ENCODE assay signal across 1 cellular context in the genomic region with DNA sequence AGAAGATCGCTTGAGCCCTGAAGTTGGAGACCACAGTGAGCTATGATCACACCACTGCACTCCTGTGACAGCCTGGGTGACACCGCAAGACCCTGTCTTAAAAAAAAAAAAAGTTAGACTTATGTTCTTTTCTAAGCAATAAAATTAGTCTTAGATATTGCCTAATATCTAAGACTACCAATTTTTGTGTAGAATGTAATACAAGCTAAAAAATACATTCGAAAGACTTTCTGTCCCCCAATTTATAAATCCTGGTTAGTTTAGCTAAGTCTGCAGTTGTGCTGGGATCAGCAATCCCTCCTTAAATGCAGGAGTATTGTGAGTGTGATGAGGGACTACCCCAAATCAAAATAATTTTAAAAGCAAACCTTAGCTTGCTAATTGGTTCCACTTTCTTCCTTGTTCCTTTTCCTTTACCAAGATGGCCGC.
A peak's percentile ranks its signal among the peaks of the same experiment; 100 is the strongest.
TF ChIP-seq lines count a peak whose summit lies in the region.

No MANE protein-coding gene starts in this region.

TF ChIP-seq in K562, 482 proteins besides CTCF, POLR2A, EP300 and RAD21:
- TF ChIP-seq ARNT (IDR thresholded peaks at IDR 0.05) (0 out of 4 replicates have a peak, but pooled peaks of 1 of the 2 experiments have one; percentile 29), CBX3 (IDR thresholded peaks at IDR 0.05; ENCODE audit: borderline replicate concordance in 1 of 2, low read length in 2 of 2) (0 out of 3 replicates have a peak, but pooled peaks of 1 of the 2 experiments have one; percentile 51), ZNF561 (CRISPR knock-in tag; conservative IDR thresholded peaks at IDR 0.05) (no peak), FOXK2 (conservative IDR thresholded peaks at IDR 0.05 in 1 of 2, IDR thresholded peaks at IDR 0.05 in 1 of 2; ENCODE audit: low read depth in 2 of 2) (peak in 1 of 2 experiments; percentile 28; a peak in 1 of 4 replicates), KDM1A (IDR thresholded peaks at IDR 0.05) (no peak), XRCC4 (IDR thresholded peaks at IDR 0.05; ENCODE audit: extremely low read depth, insufficient read depth, insufficient read length) (no peak), ZNF699 (CRISPR knock-in tag; IDR thresholded peaks at IDR 0.05; ENCODE audit: insufficient replicate concordance) (no peak), TCF7L2 (IDR thresholded peaks at IDR 0.05; ENCODE audit: low read depth, low read length) (no peak), SMARCA4 (IDR thresholded peaks at IDR 0.05) (no peak), BRF1 (IDR thresholded peaks at IDR 0.05; ENCODE audit: borderline replicate concordance, extremely low read depth, insufficient read length) (no peak), HDAC3 (IDR thresholded peaks at IDR 0.05; ENCODE audit: borderline replicate concordance, partially characterized antibody) (no peak), CEBPG (CRISPR knock-in tag; IDR thresholded peaks at IDR 0.05) (no peak), CEBPG (tag; conservative IDR thresholded peaks at IDR 0.05 in 1 of 2, IDR thresholded peaks at IDR 0.05 in 1 of 2) (peak; percentile 71 to 73), KAT8 (IDR thresholded peaks at IDR 0.05; ENCODE audit: low read depth) (0 out of 2 replicates have a peak, but pooled peaks have one; percentile 25), MIER1 (IDR thresholded peaks at IDR 0.05; ENCODE audit: low read depth) (no peak), NR2C1 (IDR thresholded peaks at IDR 0.05) (peak; percentile 39; the same call in 1 of the 2 replicates), NR2C1 (tag; IDR thresholded peaks at IDR 0.05) (no peak), SIX5 (IDR thresholded peaks at IDR 0.05; ENCODE audit: borderline replicate concordance in 1 of 2, insufficient read depth in 1 of 2, low read depth in 1 of 2, low read length in 2 of 2) (peak; percentile 39 to 48; a peak in 2 of 4 replicates), HDGF (IDR thresholded peaks at IDR 0.05) (no peak), ZNF57 (CRISPR knock-in tag; IDR thresholded peaks at IDR 0.05) (no peak), ELF1 (tag; IDR thresholded peaks at IDR 0.05) (peak; percentile 90; the same call in 1 of the 2 replicates)
- TF ChIP-seq, protein P1, sequence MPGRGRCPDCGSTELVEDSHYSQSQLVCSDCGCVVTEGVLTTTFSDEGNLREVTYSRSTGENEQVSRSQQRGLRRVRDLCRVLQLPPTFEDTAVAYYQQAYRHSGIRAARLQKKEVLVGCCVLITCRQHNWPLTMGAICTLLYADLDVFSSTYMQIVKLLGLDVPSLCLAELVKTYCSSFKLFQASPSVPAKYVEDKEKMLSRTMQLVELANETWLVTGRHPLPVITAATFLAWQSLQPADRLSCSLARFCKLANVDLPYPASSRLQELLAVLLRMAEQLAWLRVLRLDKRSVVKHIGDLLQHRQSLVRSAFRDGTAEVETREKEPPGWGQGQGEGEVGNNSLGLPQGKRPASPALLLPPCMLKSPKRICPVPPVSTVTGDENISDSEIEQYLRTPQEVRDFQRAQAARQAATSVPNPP (IDR thresholded peaks at IDR 0.05; ENCODE audit: borderline replicate concordance, insufficient read depth, insufficient read length): no peak
- TF ChIP-seq, protein P2, sequence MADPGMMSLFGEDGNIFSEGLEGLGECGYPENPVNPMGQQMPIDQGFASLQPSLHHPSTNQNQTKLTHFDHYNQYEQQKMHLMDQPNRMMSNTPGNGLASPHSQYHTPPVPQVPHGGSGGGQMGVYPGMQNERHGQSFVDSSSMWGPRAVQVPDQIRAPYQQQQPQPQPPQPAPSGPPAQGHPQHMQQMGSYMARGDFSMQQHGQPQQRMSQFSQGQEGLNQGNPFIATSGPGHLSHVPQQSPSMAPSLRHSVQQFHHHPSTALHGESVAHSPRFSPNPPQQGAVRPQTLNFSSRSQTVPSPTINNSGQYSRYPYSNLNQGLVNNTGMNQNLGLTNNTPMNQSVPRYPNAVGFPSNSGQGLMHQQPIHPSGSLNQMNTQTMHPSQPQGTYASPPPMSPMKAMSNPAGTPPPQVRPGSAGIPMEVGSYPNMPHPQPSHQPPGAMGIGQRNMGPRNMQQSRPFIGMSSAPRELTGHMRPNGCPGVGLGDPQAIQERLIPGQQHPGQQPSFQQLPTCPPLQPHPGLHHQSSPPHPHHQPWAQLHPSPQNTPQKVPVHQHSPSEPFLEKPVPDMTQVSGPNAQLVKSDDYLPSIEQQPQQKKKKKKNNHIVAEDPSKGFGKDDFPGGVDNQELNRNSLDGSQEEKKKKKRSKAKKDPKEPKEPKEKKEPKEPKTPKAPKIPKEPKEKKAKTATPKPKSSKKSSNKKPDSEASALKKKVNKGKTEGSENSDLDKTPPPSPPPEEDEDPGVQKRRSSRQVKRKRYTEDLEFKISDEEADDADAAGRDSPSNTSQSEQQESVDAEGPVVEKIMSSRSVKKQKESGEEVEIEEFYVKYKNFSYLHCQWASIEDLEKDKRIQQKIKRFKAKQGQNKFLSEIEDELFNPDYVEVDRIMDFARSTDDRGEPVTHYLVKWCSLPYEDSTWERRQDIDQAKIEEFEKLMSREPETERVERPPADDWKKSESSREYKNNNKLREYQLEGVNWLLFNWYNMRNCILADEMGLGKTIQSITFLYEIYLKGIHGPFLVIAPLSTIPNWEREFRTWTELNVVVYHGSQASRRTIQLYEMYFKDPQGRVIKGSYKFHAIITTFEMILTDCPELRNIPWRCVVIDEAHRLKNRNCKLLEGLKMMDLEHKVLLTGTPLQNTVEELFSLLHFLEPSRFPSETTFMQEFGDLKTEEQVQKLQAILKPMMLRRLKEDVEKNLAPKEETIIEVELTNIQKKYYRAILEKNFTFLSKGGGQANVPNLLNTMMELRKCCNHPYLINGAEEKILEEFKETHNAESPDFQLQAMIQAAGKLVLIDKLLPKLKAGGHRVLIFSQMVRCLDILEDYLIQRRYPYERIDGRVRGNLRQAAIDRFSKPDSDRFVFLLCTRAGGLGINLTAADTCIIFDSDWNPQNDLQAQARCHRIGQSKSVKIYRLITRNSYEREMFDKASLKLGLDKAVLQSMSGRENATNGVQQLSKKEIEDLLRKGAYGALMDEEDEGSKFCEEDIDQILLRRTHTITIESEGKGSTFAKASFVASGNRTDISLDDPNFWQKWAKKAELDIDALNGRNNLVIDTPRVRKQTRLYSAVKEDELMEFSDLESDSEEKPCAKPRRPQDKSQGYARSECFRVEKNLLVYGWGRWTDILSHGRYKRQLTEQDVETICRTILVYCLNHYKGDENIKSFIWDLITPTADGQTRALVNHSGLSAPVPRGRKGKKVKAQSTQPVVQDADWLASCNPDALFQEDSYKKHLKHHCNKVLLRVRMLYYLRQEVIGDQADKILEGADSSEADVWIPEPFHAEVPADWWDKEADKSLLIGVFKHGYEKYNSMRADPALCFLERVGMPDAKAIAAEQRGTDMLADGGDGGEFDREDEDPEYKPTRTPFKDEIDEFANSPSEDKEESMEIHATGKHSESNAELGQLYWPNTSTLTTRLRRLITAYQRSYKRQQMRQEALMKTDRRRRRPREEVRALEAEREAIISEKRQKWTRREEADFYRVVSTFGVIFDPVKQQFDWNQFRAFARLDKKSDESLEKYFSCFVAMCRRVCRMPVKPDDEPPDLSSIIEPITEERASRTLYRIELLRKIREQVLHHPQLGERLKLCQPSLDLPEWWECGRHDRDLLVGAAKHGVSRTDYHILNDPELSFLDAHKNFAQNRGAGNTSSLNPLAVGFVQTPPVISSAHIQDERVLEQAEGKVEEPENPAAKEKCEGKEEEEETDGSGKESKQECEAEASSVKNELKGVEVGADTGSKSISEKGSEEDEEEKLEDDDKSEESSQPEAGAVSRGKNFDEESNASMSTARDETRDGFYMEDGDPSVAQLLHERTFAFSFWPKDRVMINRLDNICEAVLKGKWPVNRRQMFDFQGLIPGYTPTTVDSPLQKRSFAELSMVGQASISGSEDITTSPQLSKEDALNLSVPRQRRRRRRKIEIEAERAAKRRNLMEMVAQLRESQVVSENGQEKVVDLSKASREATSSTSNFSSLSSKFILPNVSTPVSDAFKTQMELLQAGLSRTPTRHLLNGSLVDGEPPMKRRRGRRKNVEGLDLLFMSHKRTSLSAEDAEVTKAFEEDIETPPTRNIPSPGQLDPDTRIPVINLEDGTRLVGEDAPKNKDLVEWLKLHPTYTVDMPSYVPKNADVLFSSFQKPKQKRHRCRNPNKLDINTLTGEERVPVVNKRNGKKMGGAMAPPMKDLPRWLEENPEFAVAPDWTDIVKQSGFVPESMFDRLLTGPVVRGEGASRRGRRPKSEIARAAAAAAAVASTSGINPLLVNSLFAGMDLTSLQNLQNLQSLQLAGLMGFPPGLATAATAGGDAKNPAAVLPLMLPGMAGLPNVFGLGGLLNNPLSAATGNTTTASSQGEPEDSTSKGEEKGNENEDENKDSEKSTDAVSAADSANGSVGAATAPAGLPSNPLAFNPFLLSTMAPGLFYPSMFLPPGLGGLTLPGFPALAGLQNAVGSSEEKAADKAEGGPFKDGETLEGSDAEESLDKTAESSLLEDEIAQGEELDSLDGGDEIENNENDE (IDR thresholded peaks at IDR 0.05; ENCODE audit: low read depth, low read length): no peak
- TF ChIP-seq, protein P3, sequence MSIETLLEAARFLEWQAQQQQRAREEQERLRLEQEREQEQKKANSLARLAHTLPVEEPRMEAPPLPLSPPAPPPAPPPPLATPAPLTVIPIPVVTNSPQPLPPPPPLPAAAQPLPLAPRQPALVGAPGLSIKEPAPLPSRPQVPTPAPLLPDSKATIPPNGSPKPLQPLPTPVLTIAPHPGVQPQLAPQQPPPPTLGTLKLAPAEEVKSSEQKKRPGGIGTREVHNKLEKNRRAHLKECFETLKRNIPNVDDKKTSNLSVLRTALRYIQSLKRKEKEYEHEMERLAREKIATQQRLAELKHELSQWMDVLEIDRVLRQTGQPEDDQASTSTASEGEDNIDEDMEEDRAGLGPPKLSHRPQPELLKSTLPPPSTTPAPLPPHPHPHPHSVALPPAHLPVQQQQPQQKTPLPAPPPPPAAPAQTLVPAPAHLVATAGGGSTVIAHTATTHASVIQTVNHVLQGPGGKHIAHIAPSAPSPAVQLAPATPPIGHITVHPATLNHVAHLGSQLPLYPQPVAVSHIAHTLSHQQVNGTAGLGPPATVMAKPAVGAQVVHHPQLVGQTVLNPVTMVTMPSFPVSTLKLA (conservative IDR thresholded peaks at IDR 0.05): 0 out of 4 replicates have a peak, but pooled peaks of 1 of the 2 experiments have one; percentile 13
- TF ChIP-seq, protein P4, sequence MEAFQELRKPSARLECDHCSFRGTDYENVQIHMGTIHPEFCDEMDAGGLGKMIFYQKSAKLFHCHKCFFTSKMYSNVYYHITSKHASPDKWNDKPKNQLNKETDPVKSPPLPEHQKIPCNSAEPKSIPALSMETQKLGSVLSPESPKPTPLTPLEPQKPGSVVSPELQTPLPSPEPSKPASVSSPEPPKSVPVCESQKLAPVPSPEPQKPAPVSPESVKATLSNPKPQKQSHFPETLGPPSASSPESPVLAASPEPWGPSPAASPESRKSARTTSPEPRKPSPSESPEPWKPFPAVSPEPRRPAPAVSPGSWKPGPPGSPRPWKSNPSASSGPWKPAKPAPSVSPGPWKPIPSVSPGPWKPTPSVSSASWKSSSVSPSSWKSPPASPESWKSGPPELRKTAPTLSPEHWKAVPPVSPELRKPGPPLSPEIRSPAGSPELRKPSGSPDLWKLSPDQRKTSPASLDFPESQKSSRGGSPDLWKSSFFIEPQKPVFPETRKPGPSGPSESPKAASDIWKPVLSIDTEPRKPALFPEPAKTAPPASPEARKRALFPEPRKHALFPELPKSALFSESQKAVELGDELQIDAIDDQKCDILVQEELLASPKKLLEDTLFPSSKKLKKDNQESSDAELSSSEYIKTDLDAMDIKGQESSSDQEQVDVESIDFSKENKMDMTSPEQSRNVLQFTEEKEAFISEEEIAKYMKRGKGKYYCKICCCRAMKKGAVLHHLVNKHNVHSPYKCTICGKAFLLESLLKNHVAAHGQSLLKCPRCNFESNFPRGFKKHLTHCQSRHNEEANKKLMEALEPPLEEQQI (IDR thresholded peaks at IDR 0.05): no peak
